8 cellular contexts compared by ENCODE assay signal in the genomic region with DNA sequence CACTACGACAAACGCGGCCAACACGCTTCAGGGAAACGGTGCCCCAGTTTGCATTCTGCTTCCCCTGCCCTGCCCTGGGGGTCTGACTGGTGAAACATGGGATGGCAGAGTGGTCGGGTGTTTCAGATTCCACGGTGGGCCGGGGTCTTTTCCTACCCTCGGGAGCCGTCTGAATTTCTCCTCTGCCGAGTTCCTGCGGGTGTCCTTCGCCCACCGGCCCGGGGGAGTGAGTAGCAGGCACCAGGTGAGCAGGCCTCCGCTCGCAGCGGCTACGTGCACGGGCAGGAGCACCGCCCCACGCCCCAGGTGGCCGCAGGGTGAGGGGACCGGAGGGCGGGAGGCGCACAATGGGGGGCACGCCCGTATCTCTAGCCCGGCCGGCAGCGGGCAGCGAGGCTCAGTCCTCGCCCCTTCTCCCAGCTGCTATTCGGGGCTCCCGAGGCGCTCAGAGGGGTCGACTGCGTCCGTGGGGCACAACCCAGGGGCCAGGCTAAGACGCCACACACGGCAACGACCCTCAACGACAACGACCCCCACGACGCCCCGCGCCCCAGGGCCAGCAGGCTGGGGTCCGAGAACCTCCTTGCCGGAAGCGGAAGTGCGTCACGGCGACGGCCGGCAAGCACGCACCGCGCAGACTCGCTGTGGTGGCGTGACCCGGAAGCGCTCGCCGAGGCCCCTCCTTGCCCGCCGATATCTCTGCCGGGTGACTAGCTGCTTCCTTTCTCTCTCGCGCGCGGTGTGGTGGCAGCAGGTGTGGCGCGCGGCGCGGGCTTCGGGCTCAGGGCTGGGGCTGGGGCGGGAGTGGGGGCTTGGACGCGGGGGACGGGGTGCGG. TPM values are rescaled to one million over a fixed set of nuclear protein-coding genes. Genes with fewer than 3 reads are reported as not detected.
DNase-seq lines count a peak whose midpoint lies in the region; ATAC-seq, FAIRE-seq and TF ChIP-seq lines count a peak whose summit lies in the region.

A gene (plus strand): TSS at position 721 of the 836 bp plus-strand sequence. CDS start 236 bp downstream, outside the sequence.

- ATAC-seq in HG02840 (IDR thresholded peaks at IDR 0.05; ENCODE audit: low FRiP score, unreplicated experiment) (peak; percentile 71), psoas muscle (peak; percentile 92 to 94 (median 94))

- H3K9me3 ChIP-seq in left ventricle myocardium inferior (replicated peaks) (no peaks in the 10 kb centered on the region), psoas muscle (no peaks in the 10 kb centered on the region)

- peaks cover 47% of the 10 kb centered on the region for H3K4me1 ChIP-seq in left ventricle myocardium inferior
- peaks cover 26% of the 10 kb centered on the region for H3K4me1 ChIP-seq in psoas muscle
- H3K4me1 ChIP-seq in urinary bladder (ENCODE audit: insufficient read depth): no peaks in the 10 kb centered on the region

- FAIRE-seq in GM12892 (lab: Jason Lieb, UNC): peak; percentile 96

- intact Hi-C loops in T-helper 1 cell treated with Interleukin-12 subunit alpha and Interleukin-12 subunit beta and Interleukin-4 antibody, amounts not matched to agents 30 ng/mL and 1 ng/mL, for 36 hours (cut with micrococcal nuclease): loop anchor here (1.0 to 5.0 kb wide), 10 partner anchors 21 to 1691 kb away; a partner anchor contains a TSS
- intact Hi-C loops in left ventricle myocardium inferior (cut with micrococcal nuclease): no loop called here
- intact Hi-C loops in psoas muscle (cut with DNase I): loop anchor here (1.0 to 10.0 kb wide), 3 partner anchors 84 to 418 kb away; a partner anchor contains a TSS

- H3K36me3 ChIP-seq in left ventricle myocardium inferior: peaks cover 38% of the 10 kb centered on the region
- H3K36me3 ChIP-seq in psoas muscle (ENCODE audit: insufficient read depth in 1 of 2, low read depth in 1 of 2): peaks cover 0 to 47% of the 10 kb centered on the region in 2 donors
- H3K36me3 ChIP-seq in urinary bladder (ENCODE audit: insufficient read depth): no peaks in the 10 kb centered on the region

- H3K27ac ChIP-seq in left ventricle myocardium inferior (replicated peaks): peak within 1 kb of the TSS; percentile 91
- H3K27ac ChIP-seq in psoas muscle: peak within 1 kb of the TSS; percentile 96
- peak within 1 kb of the TSS; percentile 81 for H3K27ac ChIP-seq in urinary bladder (ENCODE audit: low read depth)

- H3K4me3 ChIP-seq in left ventricle myocardium inferior (peak within 1 kb of the TSS; percentile 94), psoas muscle (peak within 1 kb of the TSS; percentile 88), urinary bladder (ENCODE audit: low read depth, low read length) (peak within 1 kb of the TSS; percentile 79)

- peak; percentile 98 for DNase-seq in GM12892 (ENCODE audit: insufficient read length)
- DNase-seq in NCI-H1436 (lab: John Stamatoyannopoulos, UW): peak; percentile 87
- DNase-seq in amniotic epithelial cell (ENCODE audit: low read depth): peak; percentile 82
- peak; percentile 92 for DNase-seq in left ventricle myocardium inferior
- DNase-seq in psoas muscle: peak; percentile 94 to 98

- TF ChIP-seq CTCF in left ventricle myocardium inferior (IDR thresholded peaks at IDR 0.05; ENCODE audit: borderline replicate concordance): peak; percentile 17
- TF ChIP-seq CTCF in psoas muscle (IDR thresholded peaks at IDR 0.05): no peak

- 0 to 1% (median 1%) methylated on average over 56 to 83 of the region's 83 CpGs for WGBS in psoas muscle, 3 donors
- WGBS in urinary bladder: under 1% methylated on average over 83 of the region's 83 CpGs

- TF ChIP-seq POLR2A in GM12892 (IDR thresholded peaks at IDR 0.05; ENCODE audit: low read depth, low read length): peak; percentile 95

- no peaks in the 10 kb centered on the region for H3K27me3 ChIP-seq in left ventricle myocardium inferior (ENCODE audit: low read depth)
- H3K27me3 ChIP-seq in psoas muscle (ENCODE audit: insufficient read depth in 3 of 3, low read length in 2 of 3): no peaks in the 10 kb centered on the region

RNA-seq across cellular contexts. Expression of the gene that starts here (rescaled TPM):
- 4,195 TPM for polyA plus RNA-seq in GM12892 (2012; ENCODE audit: missing spikeins)
- total RNA-seq in T-helper 1 cell treated with Interleukin-12 subunit alpha and Interleukin-12 subunit beta and Interleukin-4 antibody, amounts not matched to agents 30 ng/mL and 1 ng/mL, for 36 hours: 1,610 and 1,637 TPM in 2 replicates
- total RNA-seq in left ventricle myocardium inferior (661 TPM), psoas muscle (1,000 to 10,000 TPM in 3 of 4 donors, 100 to 1,000 TPM in 1; 602 to 1,206 (median 1,044) TPM), urinary bladder (396 TPM)
- polyA plus RNA-seq in psoas muscle (1,000 to 10,000 TPM; 3,473 to 5,162 (median 3,791) TPM), urinary bladder (4,730 TPM)

Comparison
In these comparisons a context has a peak if more than half of its experiments do, and no peak if none do; other contexts are left out.
1. Peak in every context shown above with its lines: DNase-seq, ATAC-seq, H3K4me3 ChIP-seq and H3K27ac ChIP-seq.